22 cellular contexts compared by ENCODE assay signal in genomic region chr21:17446737-17447136, GRCh38.
A peak's percentile ranks its signal among the peaks of the same experiment; 100 is the strongest.
DNase-seq lines count a peak whose midpoint lies in the region; ATAC-seq and TF ChIP-seq lines count a peak whose summit lies in the region.
"Had no signal": no experiment of that assay in that cellular context is flagged by ENCODE, and none has a peak within 500 bp of the region (broad histone marks: within the 10 kb centered on the region; RNA-seq: fewer than 3 reads in every experiment).

No MANE protein-coding gene starts in this region.

- POLR2A ChIA-PET in activated CD4-positive, alpha-beta memory T cell treated with anti-CD3 and anti-CD28 coated beads for 36 hours (lab: Charles Lee), result no interaction called here

- H3K36me3 ChIP-seq in vagina, result no peaks in the 10 kb centered on the region
- H3K36me3 ChIP-seq: right lobe of liver had no signal

- CTCF ChIA-PET in activated CD4-positive, alpha-beta memory T cell treated with anti-CD3 and anti-CD28 coated beads for 36 hours (lab: Charles Lee), result no interaction called here

- H3K36me3 Mint-ChIP-seq in activated CD4-positive, alpha-beta memory T cell treated with anti-CD3 and anti-CD28 coated beads for 36 hours, result no peaks in the 10 kb centered on the region
- H3K36me3 Mint-ChIP-seq in activated T-cell treated with anti-CD3 and anti-CD28 coated beads, Interleukin-2, amount 50 U/mL, for 4 hours (ENCODE audit: insufficient read depth), result no peaks in the 10 kb centered on the region
- H3K36me3 Mint-ChIP-seq: stimulated activated naive B cell treated with anti-CD40 and anti-IgM and Interleukin-4, amounts not matched to agents 10 μg/mL and 1 μg/mL and 100 μg/mL, for 72 hours had no signal

- TF ChIP-seq CTCF in epithelial cell of esophagus (IDR thresholded peaks at IDR 0.05; ENCODE audit: insufficient read depth, low read depth, low read length, missing control alignments), result no peak
- TF ChIP-seq CTCF in vagina (IDR thresholded peaks at IDR 0.05), result no peak

- no peak for ATAC-seq in GM18909 (IDR thresholded peaks at IDR 0.05; ENCODE audit: poor library complexity, unreplicated experiment)
- ATAC-seq in activated T-cell treated with anti-CD3 and anti-CD28 coated beads, Interleukin-2, amount 50 U/mL, for 4 hours, result no peak
- ATAC-seq: stimulated activated naive B cell treated with anti-CD40 and anti-IgM and Interleukin-4, amounts not matched to agents 10 μg/mL and 1 μg/mL and 100 μg/mL, for 72 hours had no signal

- no peaks in the 10 kb centered on the region for H3K27me3 ChIP-seq in vagina
- H3K27me3 ChIP-seq: right lobe of liver had no signal

- no peak overlapping the region for H3K4me3 ChIP-seq in epithelial cell of esophagus (ENCODE audit: low read length)
- H3K4me3 ChIP-seq in vagina, result no peak overlapping the region
- H3K4me3 ChIP-seq: right lobe of liver had no signal

- H3K27me3 Mint-ChIP-seq in activated CD4-positive, alpha-beta memory T cell treated with anti-CD3 and anti-CD28 coated beads for 36 hours, result peaks cover 4% of the 10 kb centered on the region
- peaks cover 4% of the 10 kb centered on the region for H3K27me3 Mint-ChIP-seq in activated T-cell treated with anti-CD3 and anti-CD28 coated beads, Interleukin-2, amount 50 U/mL, for 4 hours (ENCODE audit: low read depth)
- H3K27me3 Mint-ChIP-seq: stimulated activated naive B cell treated with anti-CD40 and anti-IgM and Interleukin-4, amounts not matched to agents 10 μg/mL and 1 μg/mL and 100 μg/mL, for 72 hours had no signal

- no peak overlapping the region for H3K27ac Mint-ChIP-seq in activated CD4-positive, alpha-beta memory T cell treated with anti-CD3 and anti-CD28 coated beads for 36 hours
- H3K27ac Mint-ChIP-seq: CD4-positive, alpha-beta T cell; stimulated activated naive B cell treated with anti-CD40 and anti-IgM and Interleukin-4, amounts not matched to agents 10 μg/mL and 1 μg/mL and 100 μg/mL, for 72 hours; T-helper 1 cell treated with Interleukin-12 subunit alpha and Interleukin-12 subunit beta and Interleukin-4 antibody, amounts not matched to agents 30 μg/mL and 1 μg/mL, for 36 hours had no signal

- H3K27ac ChIP-seq in vagina, result peak overlapping the region; percentile 10
- H3K27ac ChIP-seq: right lobe of liver had no signal

- H3K4me1 Mint-ChIP-seq in activated CD4-positive, alpha-beta memory T cell treated with anti-CD3 and anti-CD28 coated beads for 36 hours (ENCODE audit: low read depth), result no peaks in the 10 kb centered on the region
- no peaks in the 10 kb centered on the region for H3K4me1 Mint-ChIP-seq in activated T-cell treated with anti-CD3 and anti-CD28 coated beads, Interleukin-2, amount 50 U/mL, for 4 hours (ENCODE audit: low read depth)
- H3K4me1 Mint-ChIP-seq: stimulated activated naive B cell treated with anti-CD40 and anti-IgM and Interleukin-4, amounts not matched to agents 10 μg/mL and 1 μg/mL and 100 μg/mL, for 72 hours had no signal

- intact Hi-C loops in vagina (cut with DNase I), result no loop called here
- intact Hi-C loops in activated CD4-positive, alpha-beta memory T cell treated with anti-CD3 and anti-CD28 coated beads for 36 hours (cut with micrococcal nuclease), result no loop called here

- H3K4me1 ChIP-seq in vagina, result peaks cover 9% of the 10 kb centered on the region

- H3K4me3 Mint-ChIP-seq in activated CD4-positive, alpha-beta memory T cell treated with anti-CD3 and anti-CD28 coated beads for 36 hours, result no peak overlapping the region
- no peak overlapping the region for H3K4me3 Mint-ChIP-seq in activated T-cell treated with anti-CD3 and anti-CD28 coated beads, Interleukin-2, amount 50 U/mL, for 4 hours
- H3K4me3 Mint-ChIP-seq: CD4-positive, alpha-beta T cell; stimulated activated naive B cell treated with anti-CD40 and anti-IgM and Interleukin-4, amounts not matched to agents 10 μg/mL and 1 μg/mL and 100 μg/mL, for 72 hours; T-helper 1 cell treated with Interleukin-12 subunit alpha and Interleukin-12 subunit beta and Interleukin-4 antibody, amounts not matched to agents 30 μg/mL and 1 μg/mL, for 36 hours had no signal

- no peaks in the 10 kb centered on the region for H3K9me3 Mint-ChIP-seq in activated CD4-positive, alpha-beta memory T cell treated with anti-CD3 and anti-CD28 coated beads for 36 hours
- no peaks in the 10 kb centered on the region for H3K9me3 Mint-ChIP-seq in activated T-cell treated with anti-CD3 and anti-CD28 coated beads, Interleukin-2, amount 50 U/mL, for 4 hours
- H3K9me3 Mint-ChIP-seq: CD4-positive, alpha-beta T cell; stimulated activated naive B cell treated with anti-CD40 and anti-IgM and Interleukin-4, amounts not matched to agents 10 μg/mL and 1 μg/mL and 100 μg/mL, for 72 hours; T-helper 1 cell treated with Interleukin-12 subunit alpha and Interleukin-12 subunit beta and Interleukin-4 antibody, amounts not matched to agents 30 μg/mL and 1 μg/mL, for 36 hours had no signal

- DNase-seq in NOMO-1 treated with DMSO at 0.1 percent for 48 hours (lab: John Stamatoyannopoulos, UW; ENCODE audit: unreplicated experiment) (peak; percentile 3), NOMO-1 (lab: John Stamatoyannopoulos, UW; ENCODE audit: unreplicated experiment in 2 of 2) (no peak), epithelial cell of esophagus (ENCODE audit: low read depth) (peak; percentile 86), medulla oblongata (ENCODE audit: extremely low spot score) (peak; percentile 45), vagina (ENCODE audit: extremely low spot score in 2 of 2) (no peak)
- no peak for DNase-seq in activated CD4-positive, alpha-beta memory T cell treated with anti-CD3 and anti-CD28 coated beads for 36 hours
- DNase-seq in activated T-cell treated with anti-CD3 and anti-CD28 coated beads, Interleukin-2, amount 50 U/mL, for 4 hours, result no peak
- DNase-seq: 8988T; activated CD4-positive, alpha-beta T cell treated with anti-CD3 and anti-CD28 coated beads for 1 hour; activated effector memory CD4-positive, alpha-beta T cell treated with anti-CD3 and anti-CD28 coated beads, Interleukin-2, amount 50 U/mL, for 16 hours; CD4-positive, alpha-beta T cell; DMS 273 treated with DMSO at 0.1 percent for 48 hours; head of caudate nucleus; NCI-H1105; NCI-H187 treated with DMSO at 0.1 percent for 48 hours; NCI-H526; right lobe of liver; RPMI8226; SK-N-SH; stimulated activated naive B cell treated with anti-CD40 and anti-IgM and Interleukin-4, amounts not matched to agents 10 μg/mL and 1 μg/mL and 100 μg/mL, for 72 hours had no signal

- H3K9me3 ChIP-seq in vagina, result no peaks in the 10 kb centered on the region
- H3K9me3 ChIP-seq: right lobe of liver, SK-N-SH had no signal

- no peak for TF ChIP-seq POLR2A in vagina (IDR thresholded peaks at IDR 0.05)

Comparison
In these comparisons a context has a peak if more than half of its experiments do, and no peak if none do; other contexts are left out.
1. DNase-seq: peak in NOMO-1 treated with DMSO at 0.1 percent for 48 hours (single experiment), epithelial cell of esophagus (single experiment) and medulla oblongata (single experiment); none in NOMO-1 (0 of 2), vagina (0 of 2), activated CD4-positive, alpha-beta memory T cell treated with anti-CD3 and anti-CD28 coated beads for 36 hours (single experiment) and activated T-cell treated with anti-CD3 and anti-CD28 coated beads, Interleukin-2, amount 50 U/mL, for 4 hours (single experiment).